ENCODE assay signal across 11 cellular contexts in genomic region chr22:27045103-27045940, GRCh38.
A peak's percentile ranks its signal among the peaks of the same experiment; 100 is the strongest.
DNase-seq lines count a peak whose midpoint lies in the region; ATAC-seq and TF ChIP-seq lines count a peak whose summit lies in the region.
"Had no signal": no experiment of that assay in that cellular context is flagged by ENCODE, and none has a peak within 500 bp of the region (broad histone marks: within the 10 kb centered on the region; RNA-seq: fewer than 3 reads in every experiment).

No MANE protein-coding gene starts in this region.

- no peaks in the 10 kb centered on the region for H3F3A ChIP-seq in PC-3 (ENCODE audit: low read length, unreplicated experiment)

- H3K36me3 Mint-ChIP-seq in CD14-positive monocyte = no peaks in the 10 kb centered on the region

- no peak for ATAC-seq in PC-3
- no peak for ATAC-seq in GM21367 (IDR thresholded peaks at IDR 0.05; ENCODE audit: unreplicated experiment)

- H3K9me3 Mint-ChIP-seq in CD14-positive monocyte = peaks cover 0 to 2% (median 0%) of the 10 kb centered on the region in 7 donors

- no peaks in the 10 kb centered on the region for H3K4me1 Mint-ChIP-seq in CD14-positive monocyte

- peaks cover 7 to 20% (median 16%) of the 10 kb centered on the region in 3 donors for H3K27me3 Mint-ChIP-seq in CD14-positive monocyte (ENCODE audit: low read depth in 3 of 3)

- H3K79me2 ChIP-seq in PC-3 (ENCODE audit: low read length) (no peaks in the 10 kb centered on the region), fibroblast of lung (ENCODE audit: control insufficient read depth, insufficient read depth, low read length) (no peaks in the 10 kb centered on the region)
- H3K79me2 ChIP-seq: parathyroid adenoma had no signal

- TF ChIP-seq CTCF in HFF-Myc (IDR thresholded peaks at IDR 0.05; ENCODE audit: low read depth, low read length, missing control alignments) = no peak
- TF ChIP-seq CTCF in PC-3 (conservative IDR thresholded peaks at IDR 0.05; ENCODE audit: low read depth, low read length) = no peak
- TF ChIP-seq CTCF in fibroblast of lung (conservative IDR thresholded peaks at IDR 0.05 in 1 of 2, IDR thresholded peaks at IDR 0.05 in 1 of 2; ENCODE audit: low read depth in 1 of 2, low read length in 2 of 2) = no peak
- no peak for TF ChIP-seq CTCF in CD14-positive monocyte (IDR thresholded peaks at IDR 0.05)

- POLR2A ChIA-PET in PC-3 (lab: Charles Lee; ENCODE audit: unreplicated experiment) = no interaction called here

- no peak overlapping the region for H3K4me2 ChIP-seq in PC-3 (ENCODE audit: low read length)
- H3K4me2 ChIP-seq in fibroblast of lung (ENCODE audit: extremely low read depth, insufficient read depth, low read length) = no peak overlapping the region

- no TSS peak for BruUV-seq in PC-3 (replicated peaks; lab: Mats Ljungman, UMichigan)

- H3K4me3 ChIP-seq in HFF-Myc (replicated peaks; ENCODE audit: low read depth, low read length) (no peak overlapping the region), PC-3 (ENCODE audit: low read length) (no peak overlapping the region), fibroblast of lung (replicated peaks in 1 of 4; ENCODE audit: control extremely low read depth in 1 of 4, insufficient read depth in 1 of 4, low read depth in 3 of 4, low read length in 4 of 4) (no peak overlapping the region)

- DNase-seq in HFF-Myc (ENCODE audit: extremely low read depth, low read depth) (peak; percentile 72), PC-3 (peak; percentile 1), fibroblast of lung (ENCODE audit: low read depth in 2 of 2) (peak; percentile 7 to 86), stromal cell of bone marrow (ENCODE audit: low read depth) (peak; percentile 15), CD14-positive monocyte (ENCODE audit: low spot score) (no peak)
- DNase-seq in stimulated activated CD4-positive, alpha-beta T cell treated with anti-CD3 and anti-CD28 coated beads, Interleukin-1b, Interleukin-23, amount 100 ng/mL, for 48 hours = no peak
- DNase-seq: activated CD4-positive, alpha-beta T cell treated with anti-CD3 and anti-CD28 coated beads for 1 hour; NCI-H1417 treated with DMSO at 0.1 percent for 48 hours; SHP77 had no signal

- H3K36me3 ChIP-seq in PC-3 (ENCODE audit: low read depth, low read length) (no peaks in the 10 kb centered on the region), fibroblast of lung (ENCODE audit: control insufficient read depth, insufficient read depth, low read length) (no peaks in the 10 kb centered on the region)

- no peaks in the 10 kb centered on the region for H3K9me2 ChIP-seq in PC-3 (replicated peaks; ENCODE audit: low read length)

- H3K27ac ChIP-seq in PC-3 (ENCODE audit: low read length) (no peak overlapping the region), fibroblast of lung (ENCODE audit: insufficient read depth, low read length) (no peak overlapping the region)
- H3K27ac ChIP-seq: parathyroid adenoma had no signal

- no peak overlapping the region for H3K4me3 Mint-ChIP-seq in CD14-positive monocyte

- CTCF ChIA-PET in PC-3 (lab: Charles Lee) = no interaction called here

- no peaks in the 10 kb centered on the region for H3K27me3 ChIP-seq in PC-3 (ENCODE audit: low read length)
- peaks cover 3% of the 10 kb centered on the region for H3K27me3 ChIP-seq in fibroblast of lung (ENCODE audit: control insufficient read depth, insufficient read depth, low read length)

- no peak overlapping the region for H3K27ac Mint-ChIP-seq in CD14-positive monocyte

- H2AFZ ChIP-seq in PC-3 (ENCODE audit: low read length) (no peak overlapping the region), fibroblast of lung (ENCODE audit: low read length) (no peak overlapping the region)
- H2AFZ ChIP-seq: parathyroid adenoma had no signal

- no peaks in the 10 kb centered on the region for H3K4me1 ChIP-seq in PC-3 (ENCODE audit: insufficient read depth, low read length)
- H3K4me1 ChIP-seq in fibroblast of lung (ENCODE audit: control insufficient read depth, extremely low read depth, insufficient read depth, low read length) = no peaks in the 10 kb centered on the region
- H3K4me1 ChIP-seq: parathyroid adenoma had no signal

- H4K20me1 ChIP-seq in PC-3 (ENCODE audit: low read length) (no peaks in the 10 kb centered on the region), fibroblast of lung (ENCODE audit: control insufficient read depth, extremely low read depth, insufficient read depth, low read length) (no peaks in the 10 kb centered on the region)

- H3K9me3 ChIP-seq in PC-3 (ENCODE audit: low read length) (no peaks in the 10 kb centered on the region), fibroblast of lung (ENCODE audit: control insufficient read depth, insufficient read depth, low read depth, low read length) (no peaks in the 10 kb centered on the region)

- H3K9ac ChIP-seq in PC-3 (ENCODE audit: low read length) = no peak overlapping the region
- no peak overlapping the region for H3K9ac ChIP-seq in fibroblast of lung (ENCODE audit: insufficient read depth, low read length)
- H3K9ac ChIP-seq: parathyroid adenoma had no signal

- intact Hi-C loops in PC-3 (cut with micrococcal nuclease) = no loop called here
- intact Hi-C loops in CD14-positive monocyte (cut with micrococcal nuclease) = no loop called here

Comparison
In these comparisons a context has a peak if more than half of its experiments do, and no peak if none do; other contexts are left out.
1. DNase-seq: peak in HFF-Myc (single experiment), PC-3 (single experiment), fibroblast of lung (2 of 2) and stromal cell of bone marrow (single experiment); none in CD14-positive monocyte (single experiment) and stimulated activated CD4-positive, alpha-beta T cell treated with anti-CD3 and anti-CD28 coated beads, Interleukin-1b, Interleukin-23, amount 100 ng/mL, for 48 hours (single experiment).